8 cellular contexts compared by ENCODE assay signal in genomic region chr4:10013722-10014121, GRCh38. TPM values are rescaled to one million over a fixed set of nuclear protein-coding genes. Genes with fewer than 3 reads are reported as not detected.
DNase-seq lines count a peak whose midpoint lies in the region; ATAC-seq, FAIRE-seq and TF ChIP-seq lines count a peak whose summit lies in the region.

No MANE protein-coding gene starts in this region.

- H3K4me1 ChIP-seq in keratinocyte (ENCODE audit: control insufficient read depth, extremely low read depth, insufficient read depth, low read length), result peaks cover 13% of the 10 kb centered on the region

- no peaks in the 10 kb centered on the region for H3K27me3 ChIP-seq in keratinocyte (ENCODE audit: control insufficient read depth, extremely low read depth, insufficient read depth, low read length)

- H3K4me3 Mint-ChIP-seq in activated naive CD8-positive, alpha-beta T cell treated with anti-CD3 and anti-CD28 coated beads, Interleukin-2, amount 10 ng/mL, durations not matched to agents 7 days and 5 days, result no peak overlapping the region

- peak; percentile 84 for FAIRE-seq in keratinocyte (lab: Jason Lieb, UNC)
- no peak for FAIRE-seq in HTR-8/SVneo (lab: Jason Lieb, UNC)

- H3K27ac ChIP-seq in keratinocyte (ENCODE audit: control insufficient read depth, insufficient read depth, low read length), result no peak overlapping the region

- no peak overlapping the region for H3K9ac ChIP-seq in keratinocyte (ENCODE audit: control insufficient read depth, extremely low read depth, insufficient read depth, low read length)

- no peaks in the 10 kb centered on the region for H3K27me3 Mint-ChIP-seq in activated naive CD8-positive, alpha-beta T cell treated with anti-CD3 and anti-CD28 coated beads, Interleukin-2, amount 10 ng/mL, durations not matched to agents 7 days and 5 days

- peaks cover 50% of the 10 kb centered on the region for H3K79me2 ChIP-seq in keratinocyte (ENCODE audit: control insufficient read depth, insufficient read depth, low read length)

- H3K4me2 ChIP-seq in keratinocyte (ENCODE audit: control insufficient read depth, extremely low read depth, insufficient read depth, low read depth, low read length), result no peak overlapping the region

- DNase-seq in 8988T (peak; percentile 52), GM12865 (ENCODE audit: low read depth) (peak; percentile 85), NCI-H460 (ENCODE audit: extremely low read depth, low read depth) (peak; percentile 32), keratinocyte (ENCODE audit: low read depth, low spot score) (no peak), HTR-8/SVneo (ENCODE audit: insufficient read length, low spot score) (no peak)
- DNase-seq in activated naive CD8-positive, alpha-beta T cell treated with anti-CD3 and anti-CD28 coated beads, Interleukin-2, amount 10 ng/mL, durations not matched to agents 7 days and 5 days, result peak; percentile 61

- H2AFZ ChIP-seq in keratinocyte (ENCODE audit: control insufficient read depth, low read length), result no peak overlapping the region

- H3K9me3 Mint-ChIP-seq in activated naive CD8-positive, alpha-beta T cell treated with anti-CD3 and anti-CD28 coated beads, Interleukin-2, amount 10 ng/mL, durations not matched to agents 7 days and 5 days, result no peaks in the 10 kb centered on the region

- TF ChIP-seq CTCF in GM12865 (IDR thresholded peaks at IDR 0.05; ENCODE audit: insufficient read depth, low read depth, low read length, missing control alignments) (peak; percentile 77), keratinocyte (optimal IDR thresholded peaks at IDR 0.05 in 1 of 3, IDR thresholded peaks at IDR 0.05 in 1 of 3, conservative IDR thresholded peaks at IDR 0.05 in 1 of 3; ENCODE audit: extremely low read depth in 1 of 3, insufficient read depth in 2 of 3, low read length in 3 of 3) (peak in 2 of 3 experiments; percentile 68 to 87)

- H3K4me1 Mint-ChIP-seq in activated naive CD8-positive, alpha-beta T cell treated with anti-CD3 and anti-CD28 coated beads, Interleukin-2, amount 10 ng/mL, durations not matched to agents 7 days and 5 days, result peaks cover 23% of the 10 kb centered on the region

- H3K9me3 ChIP-seq in keratinocyte (ENCODE audit: control insufficient read depth, low read depth, low read length), result no peaks in the 10 kb centered on the region

- H3K4me3 ChIP-seq in GM12865 (ENCODE audit: low read depth, low read length), result no peak overlapping the region
- H3K4me3 ChIP-seq in keratinocyte (ENCODE audit: control insufficient read depth in 2 of 3, extremely low read depth in 1 of 3, insufficient read depth in 2 of 3, low read depth in 1 of 3, low read length in 3 of 3), result no peak overlapping the region

- peak; percentile 51 for ATAC-seq in HG02943 (IDR thresholded peaks at IDR 0.05; ENCODE audit: low read depth, unreplicated experiment)
- peak; percentile 51 for ATAC-seq in activated naive CD8-positive, alpha-beta T cell treated with anti-CD3 and anti-CD28 coated beads, Interleukin-2, amount 10 ng/mL, durations not matched to agents 7 days and 5 days (ENCODE audit: low read depth)
- ATAC-seq in GM21367 (IDR thresholded peaks at IDR 0.05; ENCODE audit: unreplicated experiment), result no peak

- H3K9me1 ChIP-seq in keratinocyte (ENCODE audit: control insufficient read depth, extremely low read depth, insufficient read depth, low read length), result no peaks in the 10 kb centered on the region

- POLR2A ChIA-PET in activated naive CD8-positive, alpha-beta T cell treated with anti-CD3 and anti-CD28 coated beads, Interleukin-2, amount 10 ng/mL, durations not matched to agents 7 days and 5 days (lab: Charles Lee), result no interaction called here

- dilution Hi-C loops in keratinocyte (cut with MboI; ENCODE audit: extremely low pct_ligation_motif_present, low sequenced_read_pairs), result no loop called here

- H4K20me1 ChIP-seq in keratinocyte (ENCODE audit: control insufficient read depth, extremely low read depth, insufficient read depth, low read length), result peaks cover 6% of the 10 kb centered on the region

- peaks cover 2% of the 10 kb centered on the region for H3K36me3 Mint-ChIP-seq in activated naive CD8-positive, alpha-beta T cell treated with anti-CD3 and anti-CD28 coated beads, Interleukin-2, amount 10 ng/mL, durations not matched to agents 7 days and 5 days

- H3K36me3 ChIP-seq in keratinocyte (ENCODE audit: control insufficient read depth in 2 of 2, extremely low read depth in 1 of 2, insufficient read depth in 2 of 2, low read length in 2 of 2), result peaks cover 9 to 33% of the 10 kb centered on the region in 2 experiments

- H3K27ac Mint-ChIP-seq in activated naive CD8-positive, alpha-beta T cell treated with anti-CD3 and anti-CD28 coated beads, Interleukin-2, amount 10 ng/mL, durations not matched to agents 7 days and 5 days, result no peak overlapping the region

RNA-seq across cellular contexts. Expression of gene SLC2A9, which starts 7.6 kb away (rescaled TPM):
- total RNA-seq in NCI-H460 (2014; rRNA removed; shearing (Covaris generic)), result not detected in 2 replicates
- polyA plus RNA-seq in NCI-H460 (2014; cell fraction: nucleus; rRNA removed), result 0.06 TPM in 1 of 2 replicates, not detected in the other
- total RNA-seq in activated naive CD8-positive, alpha-beta T cell treated with anti-CD3 and anti-CD28 coated beads, Interleukin-2, amount 10 ng/mL, durations not matched to agents 7 days and 5 days, result 1 to 10 TPM in 1 of 2 experiments, under 1 TPM in 1; 0.77 to 1.6 TPM
- polyA plus RNA-seq in keratinocyte, result 37.3 to 44.3 TPM (median 43.5 TPM) in 3 replicates
- polyA plus RNA-seq in keratinocyte (2011; ENCODE audit: low read depth), result 8.9 TPM
- polyA plus RNA-seq in keratinocyte (2011; cell fraction: cytosol; rRNA removed), result 34.4 and 43.5 TPM in 2 replicates
- 71.8 and 91.0 TPM in 2 replicates for polyA plus RNA-seq in keratinocyte (2011; cell fraction: nucleus; rRNA removed)
- polyA plus RNA-seq in keratinocyte (2012; ENCODE audit: low replicate concordance), result 11.5 and 33.7 TPM in 2 replicates
- 77.0 to 79.0 TPM (median 77.2 TPM) in 3 replicates for polyA minus RNA-seq in keratinocyte
- polyA minus RNA-seq in keratinocyte (2011; cell fraction: cytosol; rRNA and poly(A)+ RNA removed), result 61.0 TPM
- 92.6 and 125 TPM in 2 replicates for polyA minus RNA-seq in keratinocyte (2011; cell fraction: nucleus; rRNA and poly(A)+ RNA removed)

Comparison
In these comparisons a context has a peak if more than half of its experiments do, and no peak if none do; other contexts are left out.
1. DNase-seq: peak in 8988T (single experiment), GM12865 (single experiment), NCI-H460 (single experiment) and activated naive CD8-positive, alpha-beta T cell treated with anti-CD3 and anti-CD28 coated beads, Interleukin-2, amount 10 ng/mL, durations not matched to agents 7 days and 5 days (single experiment); none in keratinocyte (single experiment) and HTR-8/SVneo (single experiment).